Comparison of ENCODE assay signal across 16 cellular contexts in genomic region chr7:28729276-28729675, GRCh38.
DNase-seq lines count a peak whose midpoint lies in the region.
"Had no signal": no experiment of that assay in that cellular context is flagged by ENCODE, and none has a peak within 500 bp of the region (broad histone marks: within the 10 kb centered on the region; RNA-seq: fewer than 3 reads in every experiment).

No MANE protein-coding gene starts in this region.

- 76% methylated on average over 7 of the region's 8 CpGs for WGBS in mesenchymal stem cell

- H3K27me3 ChIP-seq in mesenchymal stem cell (ENCODE audit: control insufficient read depth in 1 of 2, insufficient read depth in 1 of 2, low read length in 2 of 2): no peaks in the 10 kb centered on the region
- H3K27me3 ChIP-seq: body of pancreas had no signal

- peaks cover 18 to 21% of the 10 kb centered on the region in 2 experiments for H3K36me3 ChIP-seq in mesenchymal stem cell (ENCODE audit: control insufficient read depth in 1 of 2, insufficient read depth in 2 of 2, low read depth in 1 of 2, low read length in 2 of 2)
- H3K36me3 ChIP-seq: lower lobe of right lung had no signal

- peak overlapping the region; percentile 44 for H3K9ac ChIP-seq in mesenchymal stem cell (ENCODE audit: low read length)

- peaks cover 41% of the 10 kb centered on the region for H3K79me1 ChIP-seq in mesenchymal stem cell (replicated peaks; ENCODE audit: low read length, poor library complexity, severe bottlenecking)

- H4K8ac ChIP-seq in mesenchymal stem cell (ENCODE audit: low read length): no peak overlapping the region

- peak overlapping the region in 1 of 2 experiments; percentile 11 for H3K18ac ChIP-seq in mesenchymal stem cell (ENCODE audit: low read depth in 1 of 2, low read length in 2 of 2)

- no peak overlapping the region for H3K4ac ChIP-seq in mesenchymal stem cell (ENCODE audit: low read depth in 1 of 2, low read length in 2 of 2)

- H3K4me1 ChIP-seq in mesenchymal stem cell (ENCODE audit: control insufficient read depth, insufficient read depth, low read depth, low read length): peaks cover 19% of the 10 kb centered on the region
- H3K4me1 ChIP-seq: body of pancreas, lower lobe of right lung had no signal

- peak overlapping the region in 1 of 2 experiments; percentile 59 for H3K14ac ChIP-seq in mesenchymal stem cell (ENCODE audit: low read length in 2 of 2)

- in situ Hi-C loops in G401 (cut with HindIII; ENCODE audit: low sequenced_read_pairs): no loop called here

- no peak overlapping the region for H2BK120ac ChIP-seq in mesenchymal stem cell (ENCODE audit: low read depth, low read length)

- no peak overlapping the region for H3K4me2 ChIP-seq in mesenchymal stem cell (ENCODE audit: low read length, poor library complexity, severe bottlenecking)

- no peak overlapping the region for H2AFZ ChIP-seq in mesenchymal stem cell (ENCODE audit: low read depth, low read length)

- H2BK5ac ChIP-seq in mesenchymal stem cell (ENCODE audit: low read depth, low read length, poor library complexity, severe bottlenecking): no peak overlapping the region

- H4K91ac ChIP-seq in mesenchymal stem cell (ENCODE audit: low read length): no peak overlapping the region

- H3K27ac ChIP-seq in mesenchymal stem cell (ENCODE audit: low read length, poor library complexity, severe bottlenecking): no peak overlapping the region
- H3K27ac ChIP-seq: body of pancreas, lower lobe of right lung had no signal

- no peak overlapping the region for H3K4me3 ChIP-seq in mesenchymal stem cell (ENCODE audit: insufficient read depth in 1 of 2, low read depth in 1 of 2, low read length in 2 of 2)
- H3K4me3 ChIP-seq: body of pancreas, lower lobe of right lung had no signal

- H2BK15ac ChIP-seq in mesenchymal stem cell (ENCODE audit: low read depth, poor library complexity, severe bottlenecking): no peak overlapping the region

- peak; percentile 40 for DNase-seq in G401 (ENCODE audit: low spot score)
- DNase-seq in NCI-H2081 treated with DMSO at 0.1 percent for 48 hours (lab: John Stamatoyannopoulos, UW): peak; percentile 41
- DNase-seq in amniotic epithelial cell (ENCODE audit: low read depth): peak; percentile 23
- DNase-seq in mesenchymal stem cell: no peak
- DNase-seq in activated CD4-positive, alpha-beta T cell treated with anti-CD3 and anti-CD28 coated beads, Interleukin-2, amount 50 U/mL, for 48 hours: no peak
- no peak for DNase-seq in activated CD4-positive, alpha-beta T cell treated with anti-CD3 and anti-CD28 coated beads, Interleukin-2, amount 50 U/mL, for 4 hours
- DNase-seq in KG1 (lab: John Stamatoyannopoulos, UW): no peak
- DNase-seq in putamen (ENCODE audit: low spot score): no peak
- DNase-seq: Calu3, HFFc6, lower lobe of right lung, NCI-H1105, NCI-H526 treated with DMSO at 0.1 percent for 48 hours, RPMI8226, T-cell had no signal

- no peak overlapping the region for H3K23ac ChIP-seq in mesenchymal stem cell (ENCODE audit: low read length in 2 of 2)

- no peak overlapping the region for H2AK5ac ChIP-seq in mesenchymal stem cell (ENCODE audit: low read length, severe bottlenecking)

- H3K9me3 ChIP-seq in mesenchymal stem cell (ENCODE audit: control insufficient read depth, low read length): no peaks in the 10 kb centered on the region
- H3K9me3 ChIP-seq: body of pancreas, lower lobe of right lung had no signal

- H2BK12ac ChIP-seq in mesenchymal stem cell (ENCODE audit: low read length in 2 of 2): no peak overlapping the region

Comparison
In these comparisons a context has a peak if more than half of its experiments do, and no peak if none do; other contexts are left out.
1. DNase-seq: peak in G401 (single experiment), NCI-H2081 treated with DMSO at 0.1 percent for 48 hours (single experiment) and amniotic epithelial cell (single experiment); none in mesenchymal stem cell (single experiment), activated CD4-positive, alpha-beta T cell treated with anti-CD3 and anti-CD28 coated beads, Interleukin-2, amount 50 U/mL, for 48 hours (0 of 2), activated CD4-positive, alpha-beta T cell treated with anti-CD3 and anti-CD28 coated beads, Interleukin-2, amount 50 U/mL, for 4 hours (0 of 2), KG1 (single experiment) and putamen (single experiment).